7 cellular contexts compared by ENCODE assay signal in the genomic region with DNA sequence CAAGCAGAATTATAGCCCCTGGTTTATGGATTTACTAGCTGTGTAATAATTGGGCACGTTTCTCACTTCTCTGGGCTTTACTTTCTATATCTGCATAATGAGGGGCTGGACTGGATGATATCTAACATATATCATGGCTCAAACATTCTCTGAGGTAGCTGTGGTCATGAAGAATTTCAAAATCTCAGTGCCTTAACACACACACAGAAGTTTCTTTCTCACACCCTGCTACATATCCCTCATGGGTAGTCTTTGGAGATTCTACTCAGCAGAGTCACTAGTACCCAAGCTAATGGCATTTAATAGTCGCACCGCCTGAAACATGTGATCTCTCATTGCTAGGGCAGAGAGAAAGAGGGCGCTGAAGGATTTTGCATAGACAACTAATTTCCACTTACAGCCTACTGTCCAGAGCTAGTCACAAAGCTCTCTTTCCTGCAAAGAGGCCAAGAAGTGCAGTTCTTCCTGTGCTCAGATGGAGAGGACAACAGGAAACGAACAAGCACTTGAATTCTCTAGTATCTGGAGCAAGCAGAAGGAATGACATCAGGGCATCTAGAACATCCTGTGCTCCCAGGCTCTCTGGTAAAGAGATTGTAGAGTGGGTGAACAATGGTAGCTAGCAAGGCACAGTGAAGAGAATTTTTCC.
DNase-seq lines count a peak whose midpoint lies in the region; ATAC-seq and TF ChIP-seq lines count a peak whose summit lies in the region.

No MANE protein-coding gene starts in this region.

- DNase-seq in NCI-H2029 (lab: John Stamatoyannopoulos, UW) (peak; percentile 88), dermis blood vessel endothelial cell (peak; percentile 49), mesenchymal stem cell (peak; percentile 88), upper lobe of right lung (no peak), posterior vena cava (ENCODE audit: low spot score) (no peak), COR-L47 (lab: John Stamatoyannopoulos, UW) (no peak)

- no peak overlapping the region for H3K14ac ChIP-seq in mesenchymal stem cell (ENCODE audit: low read length in 2 of 2)

- no peak overlapping the region for H2BK5ac ChIP-seq in mesenchymal stem cell (ENCODE audit: low read depth, low read length, poor library complexity, severe bottlenecking)

- H3K36me3 ChIP-seq in mesenchymal stem cell (ENCODE audit: control insufficient read depth in 1 of 2, insufficient read depth in 2 of 2, low read depth in 1 of 2, low read length in 2 of 2) (no peaks in the 10 kb centered on the region), upper lobe of right lung (no peaks in the 10 kb centered on the region)

- no peak overlapping the region for H2BK15ac ChIP-seq in mesenchymal stem cell (ENCODE audit: low read depth, poor library complexity, severe bottlenecking)

- no peaks in the 10 kb centered on the region for H3K4me1 ChIP-seq in mesenchymal stem cell (ENCODE audit: control insufficient read depth, insufficient read depth, low read depth, low read length)
- peaks cover 5% of the 10 kb centered on the region for H3K4me1 ChIP-seq in upper lobe of right lung

- H4K91ac ChIP-seq in mesenchymal stem cell (ENCODE audit: low read length): no peak overlapping the region

- peak overlapping the region; percentile 26 for H3K27ac ChIP-seq in mesenchymal stem cell (ENCODE audit: low read length, poor library complexity, severe bottlenecking)
- peak overlapping the region; percentile 71 for H3K27ac ChIP-seq in upper lobe of right lung

- no peak overlapping the region for H2AFZ ChIP-seq in mesenchymal stem cell (ENCODE audit: low read depth, low read length)

- H2BK12ac ChIP-seq in mesenchymal stem cell (ENCODE audit: low read length in 2 of 2): peak overlapping the region in 1 of 2 experiments; percentile 23

- H3K4me3 ChIP-seq in mesenchymal stem cell (ENCODE audit: insufficient read depth in 1 of 2, low read depth in 1 of 2, low read length in 2 of 2) (peak overlapping the region in 1 of 2 experiments; percentile 23), upper lobe of right lung (no peak overlapping the region)

- no peak overlapping the region for H3K23ac ChIP-seq in mesenchymal stem cell (ENCODE audit: low read length in 2 of 2)

- H3K4me2 ChIP-seq in mesenchymal stem cell (ENCODE audit: low read length, poor library complexity, severe bottlenecking): no peak overlapping the region

- peak overlapping the region in 1 of 2 experiments; percentile 82 for H3K18ac ChIP-seq in mesenchymal stem cell (ENCODE audit: low read depth in 1 of 2, low read length in 2 of 2)

- H3K9ac ChIP-seq in mesenchymal stem cell (ENCODE audit: low read length): peak overlapping the region; percentile 91

- no peaks in the 10 kb centered on the region for H3K27me3 ChIP-seq in mesenchymal stem cell (ENCODE audit: control insufficient read depth in 1 of 2, insufficient read depth in 1 of 2, low read length in 2 of 2)
- no peaks in the 10 kb centered on the region for H3K27me3 ChIP-seq in upper lobe of right lung

- no peak overlapping the region for H2AK5ac ChIP-seq in mesenchymal stem cell (ENCODE audit: low read length, severe bottlenecking)

- H3K79me1 ChIP-seq in mesenchymal stem cell (replicated peaks; ENCODE audit: low read length, poor library complexity, severe bottlenecking): no peaks in the 10 kb centered on the region

- peak overlapping the region; percentile 35 for H4K8ac ChIP-seq in mesenchymal stem cell (ENCODE audit: low read length)

- TF ChIP-seq CTCF in upper lobe of right lung (IDR thresholded peaks at IDR 0.05): peak; percentile 32

- peak overlapping the region; percentile 24 for H2BK120ac ChIP-seq in mesenchymal stem cell (ENCODE audit: low read depth, low read length)

- ATAC-seq in upper lobe of right lung: peak; percentile 95
- ATAC-seq in HG02981 (IDR thresholded peaks at IDR 0.05; ENCODE audit: unreplicated experiment): no peak

- no peak overlapping the region for H3K4ac ChIP-seq in mesenchymal stem cell (ENCODE audit: low read depth in 1 of 2, low read length in 2 of 2)

- intact Hi-C loops in upper lobe of right lung (cut with DNase I): no loop called here
- intact Hi-C loops in posterior vena cava (cut with DNase I): no loop called here

- 50% methylated on average over 3 of the region's 5 CpGs for WGBS in mesenchymal stem cell

- H3K9me3 ChIP-seq in mesenchymal stem cell (ENCODE audit: control insufficient read depth, low read length): no peaks in the 10 kb centered on the region
- no peaks in the 10 kb centered on the region for H3K9me3 ChIP-seq in upper lobe of right lung

Comparison
In these comparisons a context has a peak if more than half of its experiments do, and no peak if none do; other contexts are left out.
1. DNase-seq: peak in NCI-H2029 (single experiment), dermis blood vessel endothelial cell (single experiment) and mesenchymal stem cell (single experiment); none in upper lobe of right lung (single experiment), posterior vena cava (single experiment) and COR-L47 (single experiment).